Comparison of ENCODE assay signal across 35 cellular contexts in genomic region chr19:18800636-18801035, GRCh38. TPM values are rescaled to one million over a fixed set of nuclear protein-coding genes. Genes with fewer than 3 reads are reported as not detected.
"Had no signal": no experiment of that assay in that cellular context is flagged by ENCODE, and none has a peak within 500 bp of the region (broad histone marks: within the 10 kb centered on the region; RNA-seq: fewer than 3 reads in every experiment).

No MANE protein-coding gene starts in this region.

- DNase-seq: activated CD4-positive, alpha-beta memory T cell treated with anti-CD3 and anti-CD28 coated beads, Interleukin-2, amount 10 ng/mL, durations not matched to agents 7 days and 5 days; activated CD4-positive, alpha-beta T cell treated with anti-CD3 and anti-CD28 coated beads for 1 hour; activated CD4-positive, alpha-beta T cell treated with anti-CD3 and anti-CD28 coated beads for 48 hours; activated CD4-positive, CD25-positive, alpha-beta regulatory T cell; activated CD8-positive, alpha-beta memory T cell treated with anti-CD3 and anti-CD28 coated beads for 24 hours; activated CD8-positive, alpha-beta memory T cell treated with anti-CD3 and anti-CD28 coated beads, Interleukin-2, amount 10 ng/mL, durations not matched to agents 7 days and 5 days; activated CD8-positive, alpha-beta memory T cell treated with anti-CD3 and anti-CD28 coated beads, Interleukin-2, amount 50 U/mL, for 48 hours; activated effector memory CD4-positive, alpha-beta T cell treated with anti-CD3 and anti-CD28 coated beads, Interleukin-2, amount 50 U/mL, for 16 hours; activated naive CD4-positive, alpha-beta T cell; activated naive CD4-positive, alpha-beta T cell treated with anti-CD3 and anti-CD28 coated beads, Interleukin-2, amount 50 U/mL, for 16 hours; activated naive CD8-positive, alpha-beta T cell treated with anti-CD3 and anti-CD28 coated beads for 36 hours; activated T-cell treated with anti-CD3 and anti-CD28 coated beads, Interleukin-2, amount 50 U/mL, for 72 hours; amniotic stem cell; aorta; brain microvascular endothelial cell; central memory CD4-positive, alpha-beta T cell; MG63; NCI-H1048; NCI-H1105 treated with DMSO at 0.1 percent for 48 hours; NCI-H1436; NCI-H1694 treated with DMSO at 0.1 percent for 48 hours; NCI-H2029; NCI-H345; NCI-H524 treated with DMSO at 0.1 percent for 48 hours; SHP77; SJCRH30; T1000; WERI-Rb-1 had no signal

- H3K27ac ChIP-seq: brain microvascular endothelial cell, SJCRH30, SK-N-MC, WERI-Rb-1 had no signal

- H3K4me1 ChIP-seq: SJCRH30 had no signal

- H3K4me3 ChIP-seq: MG63, SJCRH30, SK-N-MC had no signal

- H3K9me3 ChIP-seq: MG63, SJCRH30 had no signal

- H3K36me3 ChIP-seq: brain microvascular endothelial cell, MG63, SJCRH30, WERI-Rb-1 had no signal

- ATAC-seq: activated CD8-positive, alpha-beta memory T cell treated with anti-CD3 and anti-CD28 coated beads, Interleukin-2, amount 10 ng/mL, durations not matched to agents 7 days and 5 days; activated T-cell treated with anti-CD3 and anti-CD28 coated beads, Interleukin-2, amount 50 U/mL, for 72 hours; activated T-helper 17 cell treated with anti-CD3 and anti-CD28 coated beads, Interleukin-2, amount 50 U/mL, for 72 hours; Panc1 had no signal

RNA-seq across cellular contexts. Expression of gene COMP, which starts 9.5 kb away (rescaled TPM):
- total RNA-seq: activated CD4-positive, alpha-beta memory T cell treated with anti-CD3 and anti-CD28 coated beads, Interleukin-2, amount 10 ng/mL, durations not matched to agents 7 days and 5 days; activated CD8-positive, alpha-beta memory T cell treated with anti-CD3 and anti-CD28 coated beads, Interleukin-2, amount 10 ng/mL, durations not matched to agents 7 days and 5 days; activated naive CD8-positive, alpha-beta T cell treated with anti-CD3 and anti-CD28 coated beads for 36 hours; activated T-cell treated with anti-CD3 and anti-CD28 coated beads, Interleukin-2, amount 50 U/mL, for 72 hours; activated T-helper 17 cell treated with anti-CD3 and anti-CD28 coated beads, Interleukin-2, amount 50 U/mL, for 72 hours; cerebellum; NCI-H460; SJCRH30; T-helper 1 cell treated with Interleukin-12 subunit alpha and Interleukin-12 subunit beta and Interleukin-4 antibody, amounts not matched to agents 30 ng/mL and 1 ng/mL, for 36 hours; T-helper 2 cell treated with Interferon-gamma antibody and Interleukin-4, amounts not matched to agents 100 ng/mL and 5 ng/mL, for 36 hours had no signal
